19 cellular contexts compared by ENCODE assay signal in genomic region chr2:159736048-159736447, GRCh38. TPM values are rescaled to one million over a fixed set of nuclear protein-coding genes. Genes with fewer than 3 reads are reported as not detected.
DNase-seq lines count a peak whose midpoint lies in the region; ATAC-seq and TF ChIP-seq lines count a peak whose summit lies in the region.
"Had no signal": no experiment of that assay in that cellular context is flagged by ENCODE, and none has a peak within 500 bp of the region (broad histone marks: within the 10 kb centered on the region; RNA-seq: fewer than 3 reads in every experiment).

No MANE protein-coding gene starts in this region.

- peak overlapping the region in 1 of 2 experiments; percentile 22 for H3K14ac ChIP-seq in mesenchymal stem cell (ENCODE audit: low read length in 2 of 2)

- intact Hi-C loops in activated naive CD4-positive, alpha-beta T cell treated with anti-CD3 and anti-CD28 coated beads for 36 hours (cut with micrococcal nuclease) = no loop called here
- intact Hi-C loops in mammary epithelial cell (cut with micrococcal nuclease) = no loop called here
- intact Hi-C loops in A673 (cut with micrococcal nuclease; ENCODE audit: unreplicated experiment) = no loop called here
- intact Hi-C loops in CD8-positive, alpha-beta T cell (cut with DNase I, micrococcal nuclease) = loop anchor here in 1 of 2 experiments (1.0 kb wide), 1 partner anchor 8 kb away; no protein-coding TSS in a partner anchor
- intact Hi-C loops in left lung (cut with DNase I) = no loop called here

- BruUV-seq in mammary epithelial cell (replicated peaks; lab: Mats Ljungman, UMichigan) = no TSS peak
- BruUV-seq in A673 (replicated peaks; lab: Mats Ljungman, UMichigan) = no TSS peak

- TF ChIP-seq CTCF in mammary epithelial cell (conservative IDR thresholded peaks at IDR 0.05 in 1 of 2, IDR thresholded peaks at IDR 0.05 in 1 of 2; ENCODE audit: extremely low read depth in 1 of 2, insufficient read depth in 1 of 2, low read depth in 1 of 2, low read length in 2 of 2) (no peak), A673 (conservative IDR thresholded peaks at IDR 0.05; ENCODE audit: low read depth, low read length) (no peak), left lung (IDR thresholded peaks at IDR 0.05) (no peak)
- TF ChIP-seq CTCF in CD8-positive, alpha-beta T cell (IDR thresholded peaks at IDR 0.05) = no peak

- DNase-seq in activated naive CD4-positive, alpha-beta T cell treated with anti-CD3 and anti-CD28 coated beads for 36 hours = no peak
- DNase-seq in activated naive CD4-positive, alpha-beta T cell (lab: John Stamatoyannopoulos, UW) = no peak
- DNase-seq in M059J (ENCODE audit: low read depth) = peak; percentile 40
- DNase-seq in mammary epithelial cell = peak; percentile 58
- DNase-seq in mesenchymal stem cell = peak; percentile 50
- no peak for DNase-seq in A673 (ENCODE audit: low spot score)
- DNase-seq in CD8-positive, alpha-beta T cell = no peak
- no peak for DNase-seq in left lung
- DNase-seq: activated CD4-positive, alpha-beta T cell treated with anti-CD3 and anti-CD28 coated beads, Interleukin-2, amount 10 ng/mL, durations not matched to agents 7 days and 5 days; body of pancreas; effector CD8-positive, alpha-beta T cell; Kasumi-1; lower lobe of right lung; naive thymus-derived CD8-positive, alpha-beta T cell; NCI-H187; NCI-H524; stimulated activated CD4-positive, alpha-beta T cell treated with anti-CD3 and anti-CD28 coated beads, Interleukin-15, amount 100 ng/mL, for 24 hours; T-helper 9 cell had no signal

- H3K23ac ChIP-seq in mesenchymal stem cell (ENCODE audit: low read length in 2 of 2) = no peak overlapping the region

- peaks cover 30% of the 10 kb centered on the region for H3K4me1 ChIP-seq in mammary epithelial cell (ENCODE audit: insufficient read depth, low read length)
- peaks cover 7% of the 10 kb centered on the region for H3K4me1 ChIP-seq in mesenchymal stem cell (ENCODE audit: control insufficient read depth, insufficient read depth, low read depth, low read length)
- no peaks in the 10 kb centered on the region for H3K4me1 ChIP-seq in A673 (ENCODE audit: insufficient read depth, low read length, poor library complexity, severe bottlenecking)
- no peaks in the 10 kb centered on the region for H3K4me1 ChIP-seq in CD8-positive, alpha-beta T cell (ENCODE audit: insufficient read depth, low read length)
- H3K4me1 ChIP-seq in left lung = peaks cover 0 to 20% of the 10 kb centered on the region in 2 donors
- H3K4me1 ChIP-seq: body of pancreas had no signal

- H3K79me2 ChIP-seq in mammary epithelial cell (ENCODE audit: insufficient read depth, low read length) = peaks cover 89% of the 10 kb centered on the region

- H2BK15ac ChIP-seq in mesenchymal stem cell (ENCODE audit: low read depth, poor library complexity, severe bottlenecking) = no peak overlapping the region

- H3K4me3 Mint-ChIP-seq in activated naive CD4-positive, alpha-beta T cell treated with anti-CD3 and anti-CD28 coated beads for 36 hours = no peak overlapping the region
- H3K4me3 Mint-ChIP-seq in CD8-positive, alpha-beta T cell = no peak overlapping the region
- H3K4me3 Mint-ChIP-seq: activated CD4-positive, alpha-beta T cell treated with anti-CD3 and anti-CD28 coated beads, Interleukin-2, amount 10 ng/mL, durations not matched to agents 7 days and 5 days; naive thymus-derived CD8-positive, alpha-beta T cell had no signal

- H3K18ac ChIP-seq in mesenchymal stem cell (ENCODE audit: low read depth in 1 of 2, low read length in 2 of 2) = no peak overlapping the region

- no peak for ATAC-seq in CD8-positive, alpha-beta T cell
- ATAC-seq in left lung = no peak
- ATAC-seq: body of pancreas; gastroesophageal sphincter; lower lobe of right lung; naive thymus-derived CD8-positive, alpha-beta T cell had no signal

- 61% methylated on average over 3 of the region's 3 CpGs for WGBS in mammary epithelial cell (ENCODE audit: low coverage, missing lambda C conversion rate)
- 88% methylated on average over 1 of the region's 3 CpGs for WGBS in mesenchymal stem cell

- H3K9ac ChIP-seq in mammary epithelial cell (ENCODE audit: insufficient read depth, low read length) = no peak overlapping the region
- H3K9ac ChIP-seq in mesenchymal stem cell (ENCODE audit: low read length) = no peak overlapping the region

- in situ Hi-C loops in mammary epithelial cell (cut with MboI; ENCODE audit: low sequenced_read_pairs in 2 of 2) = no loop called here

- H3K4me1 Mint-ChIP-seq in activated naive CD4-positive, alpha-beta T cell treated with anti-CD3 and anti-CD28 coated beads for 36 hours (ENCODE audit: low read depth) = peaks cover 34% of the 10 kb centered on the region
- H3K4me1 Mint-ChIP-seq in CD8-positive, alpha-beta T cell (ENCODE audit: low read depth) = peaks cover 43% of the 10 kb centered on the region

- H3K36me3 Mint-ChIP-seq in activated naive CD4-positive, alpha-beta T cell treated with anti-CD3 and anti-CD28 coated beads for 36 hours (ENCODE audit: low read depth) = peaks cover 45% of the 10 kb centered on the region
- H3K36me3 Mint-ChIP-seq in CD8-positive, alpha-beta T cell = peaks cover 76% of the 10 kb centered on the region

- H3K36me3 ChIP-seq in mammary epithelial cell (ENCODE audit: insufficient read depth, low read length) = peaks cover 23% of the 10 kb centered on the region
- peaks cover 39 to 94% of the 10 kb centered on the region in 2 experiments for H3K36me3 ChIP-seq in mesenchymal stem cell (ENCODE audit: control insufficient read depth in 1 of 2, insufficient read depth in 2 of 2, low read depth in 1 of 2, low read length in 2 of 2)
- H3K36me3 ChIP-seq in A673 (ENCODE audit: insufficient read depth, low read length, poor library complexity, severe bottlenecking) = peaks cover 61% of the 10 kb centered on the region
- H3K36me3 ChIP-seq in CD8-positive, alpha-beta T cell (ENCODE audit: insufficient read depth, low read length) = peaks cover 18% of the 10 kb centered on the region
- H3K36me3 ChIP-seq in left lung = peaks cover 0 to 89% of the 10 kb centered on the region in 2 donors

- POLR2A ChIA-PET in A673 (lab: Charles Lee; ENCODE audit: low non-redundant PET) = no interaction called here
- POLR2A ChIA-PET in CD8-positive, alpha-beta T cell (lab: Charles Lee) = no interaction called here

- H3K9me3 ChIP-seq in mammary epithelial cell (replicated peaks; ENCODE audit: insufficient read depth, low read length) = no peaks in the 10 kb centered on the region
- no peaks in the 10 kb centered on the region for H3K9me3 ChIP-seq in mesenchymal stem cell (ENCODE audit: control insufficient read depth, low read length)
- H3K9me3 ChIP-seq in A673 (ENCODE audit: low read depth, low read length, poor library complexity, severe bottlenecking) = no peaks in the 10 kb centered on the region
- no peaks in the 10 kb centered on the region for H3K9me3 ChIP-seq in CD8-positive, alpha-beta T cell (ENCODE audit: low read length)
- H3K9me3 ChIP-seq in left lung = no peaks in the 10 kb centered on the region
- H3K9me3 ChIP-seq: body of pancreas, gastroesophageal sphincter, lower lobe of right lung had no signal

- H2AFZ ChIP-seq in mammary epithelial cell (ENCODE audit: low read depth, low read length) (no peak overlapping the region), mesenchymal stem cell (ENCODE audit: low read depth, low read length) (no peak overlapping the region)

- peaks cover 4% of the 10 kb centered on the region for H3K79me1 ChIP-seq in mesenchymal stem cell (replicated peaks; ENCODE audit: low read length, poor library complexity, severe bottlenecking)

- no peak overlapping the region for H2BK12ac ChIP-seq in mesenchymal stem cell (ENCODE audit: low read length in 2 of 2)

- H3K27me3 ChIP-seq in mammary epithelial cell (ENCODE audit: insufficient read depth, low read length) (no peaks in the 10 kb centered on the region), mesenchymal stem cell (ENCODE audit: control insufficient read depth in 1 of 2, insufficient read depth in 1 of 2, low read length in 2 of 2) (no peaks in the 10 kb centered on the region), A673 (replicated peaks; ENCODE audit: insufficient read depth, low read depth, low read length, poor library complexity) (no peaks in the 10 kb centered on the region), left lung (no peaks in the 10 kb centered on the region)
- H3K27me3 ChIP-seq in CD8-positive, alpha-beta T cell (ENCODE audit: insufficient read depth, low read length) = no peaks in the 10 kb centered on the region
- H3K27me3 ChIP-seq: body of pancreas, gastroesophageal sphincter had no signal

- peaks cover 2% of the 10 kb centered on the region for H4K20me1 ChIP-seq in mammary epithelial cell (ENCODE audit: insufficient read depth, low read length)

- H4K8ac ChIP-seq in mesenchymal stem cell (ENCODE audit: low read length) = no peak overlapping the region

- no peak overlapping the region for H2BK120ac ChIP-seq in mesenchymal stem cell (ENCODE audit: low read depth, low read length)

- no peak overlapping the region for H3K4ac ChIP-seq in mesenchymal stem cell (ENCODE audit: low read depth in 1 of 2, low read length in 2 of 2)

- no peak overlapping the region for H4K91ac ChIP-seq in mesenchymal stem cell (ENCODE audit: low read length)

- H3K9me3 Mint-ChIP-seq in activated naive CD4-positive, alpha-beta T cell treated with anti-CD3 and anti-CD28 coated beads for 36 hours = no peaks in the 10 kb centered on the region
- H3K9me3 Mint-ChIP-seq in CD8-positive, alpha-beta T cell = no peaks in the 10 kb centered on the region
- H3K9me3 Mint-ChIP-seq: activated CD4-positive, alpha-beta T cell treated with anti-CD3 and anti-CD28 coated beads, Interleukin-2, amount 10 ng/mL, durations not matched to agents 7 days and 5 days; naive thymus-derived CD8-positive, alpha-beta T cell had no signal

- H3K4me2 ChIP-seq in mammary epithelial cell (ENCODE audit: insufficient read depth, low read depth, low read length) = peak overlapping the region; percentile 61
- H3K4me2 ChIP-seq in mesenchymal stem cell (ENCODE audit: low read length, poor library complexity, severe bottlenecking) = no peak overlapping the region

- dilution Hi-C loops in mammary epithelial cell (cut with HindIII; ENCODE audit: low sequenced_read_pairs) = no loop called here

- H3K27ac ChIP-seq in mammary epithelial cell (ENCODE audit: insufficient read depth, low read depth, low read length) = peak overlapping the region; percentile 65
- H3K27ac ChIP-seq in mesenchymal stem cell (ENCODE audit: low read length, poor library complexity, severe bottlenecking) = peak overlapping the region; percentile 20
- no peak overlapping the region for H3K27ac ChIP-seq in A673 (ENCODE audit: low read depth, low read length, poor library complexity, severe bottlenecking)
- no peak overlapping the region for H3K27ac ChIP-seq in CD8-positive, alpha-beta T cell (ENCODE audit: low read depth, low read length)
- H3K27ac ChIP-seq in left lung = no peak overlapping the region
- H3K27ac ChIP-seq: body of pancreas, gastroesophageal sphincter, lower lobe of right lung had no signal

- CTCF ChIA-PET in activated naive CD4-positive, alpha-beta T cell treated with anti-CD3 and anti-CD28 coated beads for 36 hours (lab: Charles Lee) = no interaction called here
- CTCF ChIA-PET in mammary epithelial cell (lab: Charles Lee; ENCODE audit: low non-redundant PET) = interaction anchor here (0.6 kb wide), 1 partner anchor 7 kb away, joined by 4 read pairs; no protein-coding TSS in a partner anchor
- CTCF ChIA-PET in A673 (lab: Charles Lee) = no interaction called here
- CTCF ChIA-PET in CD8-positive, alpha-beta T cell (lab: Charles Lee) = no interaction called here

- H3K4me3 ChIP-seq in mammary epithelial cell (replicated peaks in 1 of 3; ENCODE audit: insufficient read depth in 1 of 3, low read depth in 2 of 3, low read length in 3 of 3) (no peak overlapping the region), mesenchymal stem cell (ENCODE audit: insufficient read depth in 1 of 2, low read depth in 1 of 2, low read length in 2 of 2) (no peak overlapping the region), A673 (ENCODE audit: low read depth, low read length, poor library complexity, severe bottlenecking) (no peak overlapping the region), left lung (no peak overlapping the region)
- no peak overlapping the region for H3K4me3 ChIP-seq in CD8-positive, alpha-beta T cell (ENCODE audit: low read depth, low read length)
- H3K4me3 ChIP-seq: body of pancreas, gastroesophageal sphincter, lower lobe of right lung had no signal

- H3K27me3 Mint-ChIP-seq in activated naive CD4-positive, alpha-beta T cell treated with anti-CD3 and anti-CD28 coated beads for 36 hours (ENCODE audit: low read depth) = no peaks in the 10 kb centered on the region
- H3K27me3 Mint-ChIP-seq in CD8-positive, alpha-beta T cell (ENCODE audit: low read depth) = no peaks in the 10 kb centered on the region
- H3K27me3 Mint-ChIP-seq: activated CD4-positive, alpha-beta T cell treated with anti-CD3 and anti-CD28 coated beads, Interleukin-2, amount 10 ng/mL, durations not matched to agents 7 days and 5 days; naive thymus-derived CD8-positive, alpha-beta T cell had no signal

- peak overlapping the region; percentile 28 for H3K27ac Mint-ChIP-seq in activated naive CD4-positive, alpha-beta T cell treated with anti-CD3 and anti-CD28 coated beads for 36 hours
- H3K27ac Mint-ChIP-seq in CD8-positive, alpha-beta T cell = no peak overlapping the region
- H3K27ac Mint-ChIP-seq: activated CD4-positive, alpha-beta T cell treated with anti-CD3 and anti-CD28 coated beads, Interleukin-2, amount 10 ng/mL, durations not matched to agents 7 days and 5 days had no signal

- no peak overlapping the region for H2BK5ac ChIP-seq in mesenchymal stem cell (ENCODE audit: low read depth, low read length, poor library complexity, severe bottlenecking)

- H2AK5ac ChIP-seq in mesenchymal stem cell (ENCODE audit: low read length, severe bottlenecking) = no peak overlapping the region

RNA-seq across cellular contexts. Expression of gene MARCHF7, which starts 23.7 kb away (rescaled TPM):
- 10 to 100 TPM; 81.5 to 82.4 TPM for total RNA-seq in activated naive CD4-positive, alpha-beta T cell treated with anti-CD3 and anti-CD28 coated beads for 36 hours
- 81.7 and 114 TPM in 2 replicates for total RNA-seq in M059J (2014; rRNA removed; shearing (Covaris generic))
- 100 to 1,000 TPM in 1 of 2 donors, 10 to 100 TPM in 1; 84.3 to 121 TPM for total RNA-seq in mammary epithelial cell
- 25.5 TPM for polyA plus RNA-seq in mammary epithelial cell
- 43.9 TPM for polyA minus RNA-seq in mammary epithelial cell
- polyA plus RNA-seq in mesenchymal stem cell (2013, experiment 1 of 2) = 68.9 TPM
- polyA plus RNA-seq in mesenchymal stem cell (2013, experiment 2 of 2) = 71.6 TPM
- 94.9 and 99.9 TPM in 2 replicates for total RNA-seq in A673 (2021)
- total RNA-seq in CD8-positive, alpha-beta T cell = 10 to 100 TPM; 76.5 to 76.6 TPM
- total RNA-seq in left lung = 10 to 100 TPM; 64.1 to 83.1 TPM

Comparison
In these comparisons a context has a peak if more than half of its experiments do, and no peak if none do; other contexts are left out.
1. DNase-seq: peak in M059J (single experiment), mammary epithelial cell (single experiment) and mesenchymal stem cell (single experiment); none in activated naive CD4-positive, alpha-beta T cell treated with anti-CD3 and anti-CD28 coated beads for 36 hours (single experiment), activated naive CD4-positive, alpha-beta T cell (0 of 4), A673 (single experiment), CD8-positive, alpha-beta T cell (0 of 7) and left lung (0 of 2).
2. H3K27ac ChIP-seq: peak in mammary epithelial cell (single experiment) and mesenchymal stem cell (single experiment); none in A673 (single experiment), CD8-positive, alpha-beta T cell (single experiment) and left lung (0 of 2).